In genomic region chr12:87311206-87311605, GRCh38 we compare ENCODE assay signal across 12 cellular contexts.
DNase-seq lines count a peak whose midpoint lies in the region; ATAC-seq, FAIRE-seq and TF ChIP-seq lines count a peak whose summit lies in the region.
"Had no signal": no experiment of that assay in that cellular context is flagged by ENCODE, and none has a peak within 500 bp of the region (broad histone marks: within the 10 kb centered on the region; RNA-seq: fewer than 3 reads in every experiment).

No MANE protein-coding gene starts in this region.

- POLR2A ChIA-PET in activated B cell treated with CpG ODN at 0.5 μM for 24 hours (lab: Charles Lee) = no interaction called here
- POLR2A ChIA-PET in activated CD4-positive, alpha-beta T cell treated with anti-CD3 and anti-CD28 coated beads, Interleukin-2, amount 10 ng/mL, durations not matched to agents 7 days and 5 days (lab: Charles Lee) = no interaction called here

- H3K36me3 Mint-ChIP-seq in activated B cell treated with CpG ODN at 0.5 μM for 24 hours (ENCODE audit: low read depth) = no peaks in the 10 kb centered on the region
- H3K36me3 Mint-ChIP-seq in activated CD4-positive, alpha-beta T cell treated with anti-CD3 and anti-CD28 coated beads, Interleukin-2, amount 10 ng/mL, durations not matched to agents 7 days and 5 days (ENCODE audit: low read depth) = no peaks in the 10 kb centered on the region
- H3K36me3 Mint-ChIP-seq: activated CD8-positive, alpha-beta memory T cell treated with anti-CD3 and anti-CD28 coated beads, Interleukin-2, amount 10 ng/mL, durations not matched to agents 7 days and 5 days; brain; CD4-positive, alpha-beta memory T cell had no signal

- H3K4me1 Mint-ChIP-seq in activated B cell treated with CpG ODN at 0.5 μM for 24 hours = peaks cover 31% of the 10 kb centered on the region
- H3K4me1 Mint-ChIP-seq in activated CD4-positive, alpha-beta T cell treated with anti-CD3 and anti-CD28 coated beads, Interleukin-2, amount 10 ng/mL, durations not matched to agents 7 days and 5 days = no peaks in the 10 kb centered on the region
- H3K4me1 Mint-ChIP-seq: activated CD8-positive, alpha-beta memory T cell treated with anti-CD3 and anti-CD28 coated beads, Interleukin-2, amount 10 ng/mL, durations not matched to agents 7 days and 5 days; CD4-positive, alpha-beta memory T cell had no signal

- DNase-seq in GM12891 (ENCODE audit: insufficient read length, low spot score) (no peak), activated B cell treated with CpG ODN at 0.5 μM for 24 hours (no peak), foreskin fibroblast (no peak), SK-N-DZ (ENCODE audit: low spot score) (no peak), NCI-H1105 (lab: John Stamatoyannopoulos, UW) (no peak)
- DNase-seq in activated CD4-positive, alpha-beta T cell treated with anti-CD3 and anti-CD28 coated beads, Interleukin-2, amount 10 ng/mL, durations not matched to agents 7 days and 5 days = no peak
- DNase-seq: activated CD8-positive, alpha-beta memory T cell treated with anti-CD3 and anti-CD28 coated beads, Interleukin-2, amount 10 ng/mL, durations not matched to agents 7 days and 5 days; CD4-positive, alpha-beta memory T cell; stimulated activated CD8-positive, alpha-beta memory T cell treated with anti-CD3 and anti-CD28 coated beads, Interleukin-4, amount 100 ng/mL, for 48 hours had no signal

- TF ChIP-seq POLR2A in GM12891 (IDR thresholded peaks at IDR 0.05; ENCODE audit: low read depth, low read length) = no peak

- no peaks in the 10 kb centered on the region for H3K9me3 Mint-ChIP-seq in activated B cell treated with CpG ODN at 0.5 μM for 24 hours
- H3K9me3 Mint-ChIP-seq in activated CD4-positive, alpha-beta T cell treated with anti-CD3 and anti-CD28 coated beads, Interleukin-2, amount 10 ng/mL, durations not matched to agents 7 days and 5 days = no peaks in the 10 kb centered on the region
- H3K9me3 Mint-ChIP-seq: brain had no signal

- intact Hi-C loops in activated B cell treated with CpG ODN at 0.5 μM for 24 hours (cut with micrococcal nuclease) = no loop called here

- CTCF ChIA-PET in activated B cell treated with CpG ODN at 0.5 μM for 24 hours (lab: Charles Lee) = no interaction called here
- CTCF ChIA-PET in activated CD4-positive, alpha-beta T cell treated with anti-CD3 and anti-CD28 coated beads, Interleukin-2, amount 10 ng/mL, durations not matched to agents 7 days and 5 days (lab: Charles Lee) = no interaction called here

- no peak overlapping the region for H3K4me3 ChIP-seq in foreskin fibroblast (ENCODE audit: low read depth in 1 of 2, low read length in 2 of 2)

- ATAC-seq in GM21381 (IDR thresholded peaks at IDR 0.05; ENCODE audit: unreplicated experiment) = peak; percentile 66
- peak; percentile 59 for ATAC-seq in HG03097 (IDR thresholded peaks at IDR 0.05; ENCODE audit: low FRiP score, unreplicated experiment)
- ATAC-seq in activated B cell treated with CpG ODN at 0.5 μM for 24 hours (ENCODE audit: low read depth) = peak; percentile 50
- ATAC-seq: activated CD8-positive, alpha-beta memory T cell treated with anti-CD3 and anti-CD28 coated beads, Interleukin-2, amount 10 ng/mL, durations not matched to agents 7 days and 5 days had no signal

- no peak for FAIRE-seq in GM12891 (lab: Jason Lieb, UNC)

- TF ChIP-seq CTCF in activated B cell treated with CpG ODN at 0.5 μM for 24 hours (IDR thresholded peaks at IDR 0.05) (no peak), foreskin fibroblast (IDR thresholded peaks at IDR 0.05; ENCODE audit: low read depth, low read length) (no peak)

- H3K4me3 Mint-ChIP-seq in activated B cell treated with CpG ODN at 0.5 μM for 24 hours = peak overlapping the region; percentile 21
- no peak overlapping the region for H3K4me3 Mint-ChIP-seq in activated CD4-positive, alpha-beta T cell treated with anti-CD3 and anti-CD28 coated beads, Interleukin-2, amount 10 ng/mL, durations not matched to agents 7 days and 5 days
- H3K4me3 Mint-ChIP-seq: activated CD8-positive, alpha-beta memory T cell treated with anti-CD3 and anti-CD28 coated beads, Interleukin-2, amount 10 ng/mL, durations not matched to agents 7 days and 5 days; CD4-positive, alpha-beta memory T cell had no signal

- H3K27me3 Mint-ChIP-seq in activated B cell treated with CpG ODN at 0.5 μM for 24 hours = no peaks in the 10 kb centered on the region
- H3K27me3 Mint-ChIP-seq in activated CD4-positive, alpha-beta T cell treated with anti-CD3 and anti-CD28 coated beads, Interleukin-2, amount 10 ng/mL, durations not matched to agents 7 days and 5 days = no peaks in the 10 kb centered on the region
- H3K27me3 Mint-ChIP-seq: activated CD8-positive, alpha-beta memory T cell treated with anti-CD3 and anti-CD28 coated beads, Interleukin-2, amount 10 ng/mL, durations not matched to agents 7 days and 5 days; brain; CD4-positive, alpha-beta memory T cell had no signal

- peak overlapping the region; percentile 51 for H3K27ac Mint-ChIP-seq in activated B cell treated with CpG ODN at 0.5 μM for 24 hours
- H3K27ac Mint-ChIP-seq in activated CD4-positive, alpha-beta T cell treated with anti-CD3 and anti-CD28 coated beads, Interleukin-2, amount 10 ng/mL, durations not matched to agents 7 days and 5 days = no peak overlapping the region
- H3K27ac Mint-ChIP-seq: activated CD8-positive, alpha-beta memory T cell treated with anti-CD3 and anti-CD28 coated beads, Interleukin-2, amount 10 ng/mL, durations not matched to agents 7 days and 5 days; CD4-positive, alpha-beta memory T cell had no signal

TF ChIP-seq in GM12891, 5 proteins besides CTCF, POLR2A, EP300 and RAD21:
- TF ChIP-seq SPI1 (IDR thresholded peaks at IDR 0.05; ENCODE audit: low read depth, low read length) (peak; percentile 43; the same call in 1 of the 2 replicates), POLR2AphosphoS5 (IDR thresholded peaks at IDR 0.05; ENCODE audit: low read depth, low read length) (no peak)
